ENCODE assay signal across 19 cellular contexts in the genomic region with DNA sequence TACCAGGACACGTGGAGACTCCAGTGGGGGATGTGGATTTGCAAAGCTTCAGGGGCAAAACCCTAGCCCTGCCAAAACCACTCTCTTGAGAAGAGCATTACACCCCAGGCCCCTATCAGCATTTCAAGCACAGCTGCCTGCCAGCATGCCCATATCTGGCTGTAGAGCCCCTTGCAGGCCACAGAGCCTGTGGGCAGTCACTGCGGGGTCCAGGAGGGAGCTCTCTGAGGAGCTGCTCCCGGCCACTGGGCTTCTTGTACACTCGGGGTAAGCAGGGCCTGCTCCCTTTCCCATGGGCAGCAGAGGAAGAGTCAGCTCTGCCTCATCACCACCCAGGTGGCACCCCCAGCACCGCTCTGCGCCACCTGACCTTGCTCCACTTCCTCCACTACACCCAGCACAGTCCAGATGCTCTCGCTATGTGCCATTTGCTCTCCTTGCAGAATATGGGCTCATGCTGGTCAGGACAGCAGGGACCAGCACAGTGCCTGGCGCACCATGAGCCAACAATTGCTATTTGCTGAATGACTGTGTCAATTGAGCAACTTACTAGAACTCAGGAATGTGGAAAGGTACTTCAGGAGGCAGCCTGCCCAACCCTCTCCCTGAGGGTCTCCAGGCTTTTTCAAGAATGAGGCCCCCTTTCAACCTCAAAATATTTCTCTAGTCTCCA. TPM values are rescaled to one million over a fixed set of nuclear protein-coding genes. Genes with fewer than 3 reads are reported as not detected.
DNase-seq lines count a peak whose midpoint lies in the region; ATAC-seq, FAIRE-seq and TF ChIP-seq lines count a peak whose summit lies in the region.
"Had no signal": no experiment of that assay in that cellular context is flagged by ENCODE, and none has a peak within 500 bp of the region (broad histone marks: within the 10 kb centered on the region; RNA-seq: fewer than 3 reads in every experiment).

No MANE protein-coding gene starts in this region.

- no peak overlapping the region for H3K4me3 Mint-ChIP-seq in nephron progenitor cell
- H3K4me3 Mint-ChIP-seq: CD8-positive, alpha-beta memory T cell had no signal

- no peak for TF ChIP-seq RAD21 in H1 (IDR thresholded peaks at IDR 0.05 in 1 of 2, conservative IDR thresholded peaks at IDR 0.05 in 1 of 2; ENCODE audit: low read depth in 2 of 2, low read length in 2 of 2)

- no peaks in the 10 kb centered on the region for H3K9me3 ChIP-seq in cardiac muscle cell (ENCODE audit: low read depth)
- no peaks in the 10 kb centered on the region for H3K9me3 ChIP-seq in H1 (ENCODE audit: insufficient read depth in 2 of 2, low read depth in 1 of 2, low read length in 1 of 2)
- no peaks in the 10 kb centered on the region for H3K9me3 ChIP-seq in transverse colon
- H3K9me3 ChIP-seq: A549; BLaER1 treated with 17β-estradiol and CSF1 and Interleukin-3, amounts not matched to agents 10 nM and 100 nM had no signal

- H3K36me3 ChIP-seq in cardiac muscle cell = peaks cover 7% of the 10 kb centered on the region
- peaks cover 7 to 23% (median 10%) of the 10 kb centered on the region in 4 experiments; a peak in 7 of 8 replicates for H3K36me3 ChIP-seq in H1 (ENCODE audit: control insufficient read depth in 2 of 4, insufficient read depth in 4 of 4, low read length in 3 of 4)
- H3K36me3 ChIP-seq in transverse colon = no peaks in the 10 kb centered on the region

- H3K23me2 ChIP-seq in H1 (ENCODE audit: low read depth, low read length) = no peaks in the 10 kb centered on the region

- H3K9ac ChIP-seq in H1 (replicated peaks in 1 of 4; ENCODE audit: extremely low read depth in 1 of 4, low read depth in 3 of 4, low read length in 3 of 4) = no peak overlapping the region; a peak in 2 of 7 replicates
- H3K9ac ChIP-seq: BLaER1 treated with 17β-estradiol and CSF1 and Interleukin-3, amounts not matched to agents 10 nM and 100 nM; KMS-11 had no signal

- H3K18ac ChIP-seq in H1 (ENCODE audit: extremely low read depth, low read length) = peak overlapping the region; percentile 61

- peaks cover 3% of the 10 kb centered on the region for H3K79me1 ChIP-seq in H1 (ENCODE audit: low read depth, low read length)

- no peak for TF ChIP-seq CTCF in cardiac muscle cell (IDR thresholded peaks at IDR 0.05; ENCODE audit: low read depth, low read length)
- no peak for TF ChIP-seq CTCF in H1 (IDR thresholded peaks at IDR 0.05; ENCODE audit: control extremely low read depth in 1 of 3, insufficient read depth in 1 of 3, low read depth in 1 of 3, low read length in 3 of 3)
- no peak for TF ChIP-seq CTCF in nephron progenitor cell (IDR thresholded peaks at IDR 0.05)
- TF ChIP-seq CTCF in transverse colon (IDR thresholded peaks at IDR 0.05) = no peak

- peak in 1 of 2 donors; percentile 41 for DNase-seq in cardiac muscle cell (ENCODE audit: low read depth in 1 of 2, low spot score in 1 of 2)
- DNase-seq in Right ventricle myocardium inferior (ENCODE audit: missing footprints) = no peak
- DNase-seq in H1 (ENCODE audit: low read depth in 1 of 2, low spot score in 2 of 2) = no peak
- no peak for DNase-seq in nephron progenitor cell
- no peak for DNase-seq in transverse colon
- no peak for DNase-seq in activated T-cell treated with anti-CD3 and anti-CD28 coated beads for 4 hours
- DNase-seq: CD8-positive, alpha-beta memory T cell; DMS79 treated with DMSO at 0.1 percent for 48 hours; NCI-H1048; NCI-H2081 treated with DMSO at 0.1 percent for 48 hours; NCI-H510A treated with DMSO at 0.1 percent for 48 hours; NCI-H82; PC-9 had no signal

- H2BK12ac ChIP-seq in H1 (ENCODE audit: low read depth, low read length) = peak overlapping the region; percentile 35; the same call in 1 of the 2 replicates

- peaks cover 15% of the 10 kb centered on the region for H3K4me1 ChIP-seq in cardiac muscle cell (ENCODE audit: low read depth)
- peaks cover 24 to 52% (median 38%) of the 10 kb centered on the region in 4 experiments for H3K4me1 ChIP-seq in H1 (replicated peaks in 1 of 4; ENCODE audit: control insufficient read depth in 3 of 4, insufficient read depth in 4 of 4, low read length in 3 of 4)
- H3K4me1 ChIP-seq in transverse colon = no peaks in the 10 kb centered on the region

- H3K4me1 Mint-ChIP-seq in nephron progenitor cell = peaks cover 52% of the 10 kb centered on the region

- no peaks in the 10 kb centered on the region for H4K20me1 ChIP-seq in H1 (replicated peaks in 1 of 2; ENCODE audit: control insufficient read depth in 1 of 2, insufficient read depth in 2 of 2, low read length in 2 of 2)

- H3K4ac ChIP-seq in H1 (replicated peaks; ENCODE audit: insufficient read length, low read depth, low read length) = peak overlapping the region; percentile 55

- no peak overlapping the region for H3K4me2 ChIP-seq in H1 (ENCODE audit: insufficient read depth in 1 of 2, low read depth in 2 of 2, low read length in 2 of 2)
- H3K4me2 ChIP-seq: A549; BLaER1 treated with 17β-estradiol and CSF1 and Interleukin-3, amounts not matched to agents 10 nM and 100 nM; KMS-11; PC-9 had no signal

- H3K23ac ChIP-seq in H1 (ENCODE audit: insufficient read length) = no peak overlapping the region

- no peak overlapping the region for H2BK120ac ChIP-seq in H1 (replicated peaks; ENCODE audit: low read depth, low read length)

- H3K36me3 Mint-ChIP-seq in nephron progenitor cell (ENCODE audit: low read depth) = peaks cover 41% of the 10 kb centered on the region

- H2BK5ac ChIP-seq in H1 (ENCODE audit: low read depth, low read length) = peak overlapping the region; percentile 90

- peak overlapping the region; percentile 58 for H3K27ac ChIP-seq in cardiac muscle cell
- no peak overlapping the region for H3K27ac ChIP-seq in H1 (ENCODE audit: low read depth, low read length)
- H3K27ac ChIP-seq in transverse colon = no peak overlapping the region
- H3K27ac ChIP-seq: A549; BLaER1 treated with 17β-estradiol and CSF1 and Interleukin-3, amounts not matched to agents 10 nM and 100 nM; KMS-11; PC-9 had no signal

- TF ChIP-seq EP300 in H1 (IDR thresholded peaks at IDR 0.05; ENCODE audit: borderline replicate concordance in 1 of 2, low read depth in 2 of 2, low read length in 2 of 2) = no peak
- no peak for TF ChIP-seq EP300 in transverse colon (IDR thresholded peaks at IDR 0.05; ENCODE audit: low read depth)

- H4K5ac ChIP-seq in H1 (ENCODE audit: insufficient read length, low read depth, low read length) = no peak overlapping the region

- POLR2A ChIA-PET in H1 (lab: Charles Lee; ENCODE audit: partially characterized antibody) = interaction anchor here (1.0 kb wide), 1 partner anchor 10 kb away, joined by 5 read pairs; no protein-coding TSS in a partner anchor

- H3K4me3 ChIP-seq in cardiac muscle cell (no peak overlapping the region), H1 (ENCODE audit: extremely low read depth in 1 of 4, insufficient read depth in 2 of 4, low read depth in 3 of 4, low read length in 4 of 4) (no peak overlapping the region), transverse colon (no peak overlapping the region)
- H3K4me3 ChIP-seq: A549; BLaER1 treated with 17β-estradiol and CSF1 and Interleukin-3, amounts not matched to agents 10 nM and 100 nM; PC-9 had no signal

- H2BK20ac ChIP-seq in H1 (ENCODE audit: low read length) = peak overlapping the region; percentile 77; the same call in 1 of the 2 replicates

- TF ChIP-seq POLR2A in H1 (IDR thresholded peaks at IDR 0.05; ENCODE audit: control extremely low read depth in 1 of 2, low read depth in 2 of 2, low read length in 2 of 2) (no peak), transverse colon (IDR thresholded peaks at IDR 0.05) (no peak)

- intact Hi-C loops in Right ventricle myocardium inferior (cut with DNase I) (no loop called here), transverse colon (cut with DNase I; ENCODE audit: low total_unique reads) (no loop called here)

- H3K9me3 Mint-ChIP-seq in nephron progenitor cell = no peaks in the 10 kb centered on the region
- H3K9me3 Mint-ChIP-seq: CD8-positive, alpha-beta memory T cell had no signal

- CTCF ChIA-PET in H1 (lab: Charles Lee; ENCODE audit: partially characterized antibody) = interaction anchor here (0.7 to 9.7 kb wide), 5 partner anchors 11 to 151 kb away, joined by 3 to 38 read pairs (median 7); no protein-coding TSS in a partner anchor

- peaks cover 5 to 55% of the 10 kb centered on the region in 2 experiments; a peak in 3 of 4 replicates for H3K79me2 ChIP-seq in H1 (ENCODE audit: control insufficient read depth in 1 of 2, insufficient read depth in 2 of 2, low read length in 2 of 2)

- peak overlapping the region; percentile 50 for H4K91ac ChIP-seq in H1 (replicated peaks; ENCODE audit: insufficient read length, low read length)

- in situ Hi-C loops in transverse colon (cut with MboI; ENCODE audit: low pct_ligation_motif_present in 1 of 4, low pct_unique_long_range_greater_than_20kb in 1 of 4, low sequenced_read_pairs in 3 of 4) = no loop called here

- no peak overlapping the region for H2AFZ ChIP-seq in H1 (ENCODE audit: low read length)
- H2AFZ ChIP-seq: PC-9 had no signal

- H3K14ac ChIP-seq in H1 (ENCODE audit: insufficient read length) = no peak overlapping the region

- peak overlapping the region; percentile 100 for H2BK15ac ChIP-seq in H1 (ENCODE audit: low read length)

- peak overlapping the region; percentile 93; the same call in 1 of the 2 replicates for H2AK5ac ChIP-seq in H1 (ENCODE audit: low read depth, low read length)

- H3K27ac Mint-ChIP-seq in nephron progenitor cell = peak overlapping the region; percentile 84

- 86% methylated on average over 7 of the region's 8 CpGs; no CpG with 5 or more reads in 1 of the 2 experiments for WGBS in H1 (ENCODE audit: extremely low coverage in 1 of 2, insufficient coverage in 1 of 2, insufficient read length in 1 of 2, insufficient replicate concordance in 2 of 2, low coverage in 1 of 2, low lambda C conversion rate in 2 of 2, missing lambda C conversion rate in 1 of 2), 2 experiments
- WGBS in transverse colon (ENCODE audit: low coverage in 1 of 2), 2 donors = 91 to 100% methylated on average over 3 to 8 of the region's 8 CpGs

- H3K56ac ChIP-seq in H1 (replicated peaks; ENCODE audit: insufficient read length, low read depth, low read length) = no peak overlapping the region

- ATAC-seq in Right ventricle myocardium inferior = no peak
- ATAC-seq in HG02840 (IDR thresholded peaks at IDR 0.05; ENCODE audit: low FRiP score, unreplicated experiment) = no peak
- ATAC-seq: A549 had no signal

- no peak overlapping the region for H4K8ac ChIP-seq in H1 (ENCODE audit: extremely low read depth, insufficient read depth, low read length)

- no peaks in the 10 kb centered on the region for H3K27me3 Mint-ChIP-seq in nephron progenitor cell (ENCODE audit: low read depth, poor library complexity)
- H3K27me3 Mint-ChIP-seq: CD8-positive, alpha-beta memory T cell had no signal

- no peaks in the 10 kb centered on the region for H3K27me3 ChIP-seq in cardiac muscle cell
- H3K27me3 ChIP-seq in H1 (replicated peaks in 1 of 4; ENCODE audit: control insufficient read depth in 3 of 4, extremely low read depth in 1 of 4, insufficient read depth in 3 of 4, low read length in 3 of 4) = no peaks in the 10 kb centered on the region
- H3K27me3 ChIP-seq in transverse colon = no peaks in the 10 kb centered on the region
- H3K27me3 ChIP-seq: BLaER1 treated with 17β-estradiol and CSF1 and Interleukin-3, amounts not matched to agents 10 nM and 100 nM had no signal

- FAIRE-seq in H1 (lab: Jason Lieb, UNC) = no peak
- FAIRE-seq: A549, D721Med, G401.6 had no signal

RNA-seq across cellular contexts. Expression of a gene that starts 7.4 kb away (rescaled TPM):
- total RNA-seq in cardiac muscle cell (21.6 and 22.2 TPM in 2 replicates), Right ventricle myocardium inferior (10.5 TPM), transverse colon (1 to 10 TPM; 1.1 to 7.8 (median 4.0) TPM)
- polyA plus RNA-seq in cardiac muscle cell (21.0 and 30.0 TPM in 2 replicates), H1 (2011; rRNA removed) (23.1 and 27.3 TPM in 2 replicates)
- 29.1 and 34.1 TPM in 2 replicates for total RNA-seq in H1 (2021; fragmentation: NEBNext Ultra II Directional; extraction: Animal tissue kit (Norgen Biotek cat#: 25700))
- polyA plus RNA-seq in H1 (2011; cell fraction: cytosol; rRNA removed) = 31.1 TPM
- polyA plus RNA-seq in H1 (2011; cell fraction: nucleus; rRNA removed) = 28.8 TPM
- polyA plus RNA-seq in H1 (2012, experiment 1 of 2) = 29.7 to 34.4 TPM (median 32.0 TPM) in 4 replicates
- polyA plus RNA-seq in H1 (2012, experiment 2 of 2) = 21.4 TPM
- polyA plus RNA-seq in H1 (2013, experiment 1 of 2) = 24.0 TPM
- polyA plus RNA-seq in H1 (2013, experiment 2 of 2) = 28.0 TPM
- polyA minus RNA-seq in H1 (2011; rRNA and poly(A)+ RNA removed) = 38.5 and 45.6 TPM in 2 replicates
- 15.8 TPM for polyA minus RNA-seq in H1 (2011; cell fraction: cytosol; rRNA and poly(A)+ RNA removed)
- 23.7 TPM for polyA minus RNA-seq in H1 (2011; cell fraction: nucleus; rRNA and poly(A)+ RNA removed)
- total RNA-seq: PC-9 had no signal
